ENCODE assay signal across 8 cellular contexts in the genomic region with DNA sequence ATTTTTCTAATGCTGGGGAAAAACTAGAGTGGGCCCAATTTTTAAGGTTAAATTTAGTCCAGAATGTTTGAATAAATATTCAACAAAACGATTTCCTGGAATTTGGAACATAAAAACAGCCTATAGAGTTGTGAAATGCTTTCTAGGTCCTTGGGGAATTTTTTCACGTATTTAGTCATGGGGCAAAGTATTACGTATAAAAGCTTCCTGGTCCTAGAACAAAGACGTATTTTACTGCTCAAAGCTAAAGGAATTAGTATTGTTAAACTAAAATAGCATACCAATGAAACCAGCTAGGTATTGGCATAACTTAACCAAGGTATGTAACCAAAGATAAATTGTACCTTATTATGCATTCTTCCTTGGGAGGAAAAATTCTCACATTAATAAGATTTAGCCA. TPM values are rescaled to one million over a fixed set of nuclear protein-coding genes. Genes with fewer than 3 reads are reported as not detected.
A peak's percentile ranks its signal among the peaks of the same experiment; 100 is the strongest.
DNase-seq lines count a peak whose midpoint lies in the region; ATAC-seq lines count a peak whose summit lies in the region.

No MANE protein-coding gene starts in this region.

- DNase-seq in T-helper 1 cell, result no peak
- no peak for DNase-seq in activated CD8-positive, alpha-beta T cell treated with anti-CD3 and anti-CD28 coated beads, Interleukin-2, amount 10 ng/mL, durations not matched to agents 7 days and 5 days
- no peak for DNase-seq in NCI-H748 treated with DMSO at 0.1 percent for 48 hours (lab: John Stamatoyannopoulos, UW)

- peaks cover 18% of the 10 kb centered on the region for H3K4me1 Mint-ChIP-seq in T-helper 1 cell treated with Interleukin-12 subunit alpha and Interleukin-12 subunit beta and Interleukin-4 antibody, amounts not matched to agents 30 μg/mL and 1 μg/mL, for 36 hours (ENCODE audit: low read depth)
- H3K4me1 Mint-ChIP-seq in activated CD8-positive, alpha-beta T cell treated with anti-CD3 and anti-CD28 coated beads, Interleukin-2, amount 10 ng/mL, durations not matched to agents 7 days and 5 days (ENCODE audit: low read depth), result peaks cover 16% of the 10 kb centered on the region

- H3K36me3 Mint-ChIP-seq in T-helper 1 cell treated with Interleukin-12 subunit alpha and Interleukin-12 subunit beta and Interleukin-4 antibody, amounts not matched to agents 30 μg/mL and 1 μg/mL, for 36 hours (ENCODE audit: low read depth), result no peaks in the 10 kb centered on the region
- no peaks in the 10 kb centered on the region for H3K36me3 Mint-ChIP-seq in activated CD8-positive, alpha-beta T cell treated with anti-CD3 and anti-CD28 coated beads, Interleukin-2, amount 10 ng/mL, durations not matched to agents 7 days and 5 days (ENCODE audit: low read depth)

- H3K4me1 ChIP-seq in iPS-20b (ENCODE audit: insufficient read depth, low read length) (peaks cover 9% of the 10 kb centered on the region; the same call in 1 of the 2 replicates), subcutaneous abdominal adipose tissue (ENCODE audit: control insufficient read depth in 5 of 5, insufficient read depth in 5 of 5, low read length in 5 of 5) (peaks cover 0 to 64% (median 42%) of the 10 kb centered on the region in 5 donors)

- H3K27ac Mint-ChIP-seq in T-helper 1 cell treated with Interleukin-12 subunit alpha and Interleukin-12 subunit beta and Interleukin-4 antibody, amounts not matched to agents 30 μg/mL and 1 μg/mL, for 36 hours, result no peak overlapping the region
- H3K27ac Mint-ChIP-seq in activated CD8-positive, alpha-beta T cell treated with anti-CD3 and anti-CD28 coated beads, Interleukin-2, amount 10 ng/mL, durations not matched to agents 7 days and 5 days, result no peak overlapping the region

- H3K36me3 ChIP-seq in iPS-20b (ENCODE audit: insufficient read depth, low read depth, low read length) (no peaks in the 10 kb centered on the region), subcutaneous abdominal adipose tissue (ENCODE audit: control insufficient read depth in 5 of 5, insufficient read depth in 5 of 5, low read length in 5 of 5) (no peaks in the 10 kb centered on the region)

- H3K27me3 ChIP-seq in iPS-20b (ENCODE audit: insufficient read depth, low read length) (peaks cover 15% of the 10 kb centered on the region), subcutaneous abdominal adipose tissue (ENCODE audit: control insufficient read depth in 5 of 5, insufficient read depth in 4 of 5, low read length in 5 of 5) (no peaks in the 10 kb centered on the region)

- H3K9me3 Mint-ChIP-seq in T-helper 1 cell treated with Interleukin-12 subunit alpha and Interleukin-12 subunit beta and Interleukin-4 antibody, amounts not matched to agents 30 μg/mL and 1 μg/mL, for 36 hours, result peaks cover 7% of the 10 kb centered on the region
- H3K9me3 Mint-ChIP-seq in activated CD8-positive, alpha-beta T cell treated with anti-CD3 and anti-CD28 coated beads, Interleukin-2, amount 10 ng/mL, durations not matched to agents 7 days and 5 days (ENCODE audit: insufficient read depth), result no peaks in the 10 kb centered on the region

- H3K4me3 ChIP-seq in iPS-20b (ENCODE audit: low read length), result peak overlapping the region; percentile 84
- peak overlapping the region; percentile 83 to 94 (median 88) for H3K4me3 ChIP-seq in subcutaneous abdominal adipose tissue (ENCODE audit: low read depth in 1 of 5, low read length in 5 of 5)

- no peak for ATAC-seq in activated CD8-positive, alpha-beta T cell treated with anti-CD3 and anti-CD28 coated beads, Interleukin-2, amount 10 ng/mL, durations not matched to agents 7 days and 5 days
- no peak for ATAC-seq in activated CD4-positive, CD25-positive, alpha-beta regulatory T cell treated with anti-CD3 and anti-CD28 coated beads, Interleukin-2, amount 50 U/mL, for 24 hours
- ATAC-seq in HG02763 (IDR thresholded peaks at IDR 0.05; ENCODE audit: unreplicated experiment), result no peak

- H3K27ac ChIP-seq in iPS-20b (ENCODE audit: low read length), result no peak overlapping the region
- H3K27ac ChIP-seq in subcutaneous abdominal adipose tissue (ENCODE audit: low read depth, low read length), result peak overlapping the region; percentile 98

- POLR2A ChIA-PET in activated CD8-positive, alpha-beta T cell treated with anti-CD3 and anti-CD28 coated beads, Interleukin-2, amount 10 ng/mL, durations not matched to agents 7 days and 5 days (lab: Charles Lee), result no interaction called here

- peak overlapping the region; percentile 84 for H3K4me3 Mint-ChIP-seq in T-helper 1 cell treated with Interleukin-12 subunit alpha and Interleukin-12 subunit beta and Interleukin-4 antibody, amounts not matched to agents 30 μg/mL and 1 μg/mL, for 36 hours
- peak overlapping the region; percentile 82 for H3K4me3 Mint-ChIP-seq in activated CD8-positive, alpha-beta T cell treated with anti-CD3 and anti-CD28 coated beads, Interleukin-2, amount 10 ng/mL, durations not matched to agents 7 days and 5 days

- no peaks in the 10 kb centered on the region for H3K9me3 ChIP-seq in iPS-20b (ENCODE audit: insufficient read depth, low read depth, low read length)
- H3K9me3 ChIP-seq in subcutaneous abdominal adipose tissue (ENCODE audit: control insufficient read depth in 5 of 5, low read length in 5 of 5), result no peaks in the 10 kb centered on the region

- H3K9ac ChIP-seq in iPS-20b (ENCODE audit: low read depth, low read length) (peak overlapping the region; percentile 83; the same call in 1 of the 2 replicates), subcutaneous abdominal adipose tissue (ENCODE audit: low read length in 5 of 5) (peak overlapping the region; percentile 78 to 98 (median 92))

- peaks cover 53% of the 10 kb centered on the region for H3K27me3 Mint-ChIP-seq in T-helper 1 cell treated with Interleukin-12 subunit alpha and Interleukin-12 subunit beta and Interleukin-4 antibody, amounts not matched to agents 30 μg/mL and 1 μg/mL, for 36 hours (ENCODE audit: low read depth)
- peaks cover 32% of the 10 kb centered on the region for H3K27me3 Mint-ChIP-seq in activated CD8-positive, alpha-beta T cell treated with anti-CD3 and anti-CD28 coated beads, Interleukin-2, amount 10 ng/mL, durations not matched to agents 7 days and 5 days (ENCODE audit: low read depth)

- CTCF ChIA-PET in activated CD8-positive, alpha-beta T cell treated with anti-CD3 and anti-CD28 coated beads, Interleukin-2, amount 10 ng/mL, durations not matched to agents 7 days and 5 days (lab: Charles Lee), result interaction anchor here (1.2 to 1.6 kb wide), 2 partner anchors 10 to 133 kb away, joined by 3 to 4 read pairs; no protein-coding TSS in a partner anchor

RNA-seq across cellular contexts. Expression of a gene that starts 1.6 kb away (rescaled TPM):
- 10 to 100 TPM; 15.4 to 15.7 TPM for total RNA-seq in activated CD8-positive, alpha-beta T cell treated with anti-CD3 and anti-CD28 coated beads, Interleukin-2, amount 10 ng/mL, durations not matched to agents 7 days and 5 days
